ENCODE assay signal across 14 cellular contexts in the genomic region with DNA sequence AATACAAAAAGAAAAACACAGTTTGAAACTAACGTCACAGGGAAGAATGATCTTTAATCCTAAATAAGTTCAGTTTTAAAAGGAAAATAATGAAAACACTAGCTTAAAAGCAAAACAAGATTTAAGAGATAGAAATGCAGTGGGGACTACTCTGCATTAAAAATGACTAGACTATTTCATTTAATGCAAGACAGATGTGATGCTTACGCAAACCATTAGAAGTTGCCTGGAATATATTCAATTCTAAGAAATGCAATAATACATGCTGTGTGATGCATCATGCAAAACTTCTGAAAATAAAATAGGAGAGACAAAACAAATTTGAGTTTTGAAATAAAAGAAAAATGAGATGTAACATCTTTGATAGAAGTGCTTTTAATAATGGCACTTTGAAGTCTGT.
DNase-seq lines count a peak whose midpoint lies in the region; ATAC-seq, FAIRE-seq and TF ChIP-seq lines count a peak whose summit lies in the region.
"Had no signal": no experiment of that assay in that cellular context is flagged by ENCODE, and none has a peak within 500 bp of the region (broad histone marks: within the 10 kb centered on the region; RNA-seq: fewer than 3 reads in every experiment).

No MANE protein-coding gene starts in this region.

- TF ChIP-seq RAD21 in SK-N-SH (IDR thresholded peaks at IDR 0.05; ENCODE audit: low read length) = no peak

- H3K27me3 ChIP-seq in SK-N-SH (ENCODE audit: insufficient read depth) = no peaks in the 10 kb centered on the region
- no peaks in the 10 kb centered on the region for H3K27me3 ChIP-seq in MM.1S (replicated peaks; ENCODE audit: insufficient read depth, low read length)

- H2AFZ ChIP-seq in SK-N-SH (ENCODE audit: low read depth) (no peak overlapping the region), MM.1S (ENCODE audit: low read length) (no peak overlapping the region)

- H3K9me2 ChIP-seq in SK-N-SH = no peaks in the 10 kb centered on the region
- no peaks in the 10 kb centered on the region for H3K9me2 ChIP-seq in MM.1S (replicated peaks; ENCODE audit: insufficient read depth, low read length)

- 13% methylated on average over 2 of the region's 2 CpGs for WGBS in SK-N-SH (ENCODE audit: low lambda C conversion rate)

- H3K9ac ChIP-seq in SK-N-SH = no peak overlapping the region
- H3K9ac ChIP-seq in MM.1S (ENCODE audit: low read length) = no peak overlapping the region

- H3K4me3 ChIP-seq in SK-N-SH (ENCODE audit: low read depth in 2 of 2, low read length in 1 of 2) (no peak overlapping the region), foreskin fibroblast (ENCODE audit: low read depth in 1 of 2, low read length in 2 of 2) (no peak overlapping the region), MM.1S (ENCODE audit: low read length) (no peak overlapping the region)
- H3K4me3 ChIP-seq: thoracic aorta had no signal

- POLR2A ChIA-PET in SK-N-SH (lab: Yijun Ruan, JAX) = interaction anchor here (0.7 to 1.0 kb wide), 2 partner anchors 27 to 1769 kb away, joined by 3 to 5 read pairs; no protein-coding TSS in a partner anchor

- H3K4me1 ChIP-seq in SK-N-SH (ENCODE audit: control insufficient read depth in 1 of 2, insufficient read depth in 2 of 2, low read depth in 1 of 2, low read length in 1 of 2) (peaks cover 7 to 35% of the 10 kb centered on the region in 2 experiments; a peak in 3 of 4 replicates), MM.1S (ENCODE audit: low read length) (no peaks in the 10 kb centered on the region)

- peak overlapping the region; percentile 36; the same call in 1 of the 2 replicates for H3K4me2 ChIP-seq in SK-N-SH
- H3K4me2 ChIP-seq in MM.1S (ENCODE audit: low read depth, low read length) = no peak overlapping the region

- intact Hi-C loops in sciatic nerve (cut with DNase I) = no loop called here

- H3K9me3 ChIP-seq in SK-N-SH = no peaks in the 10 kb centered on the region
- no peaks in the 10 kb centered on the region for H3K9me3 ChIP-seq in MM.1S (replicated peaks; ENCODE audit: insufficient read depth, low read length)
- H3K9me3 ChIP-seq: thoracic aorta had no signal

- no peaks in the 10 kb centered on the region for H4K20me1 ChIP-seq in SK-N-SH (ENCODE audit: insufficient read depth)
- H4K20me1 ChIP-seq in MM.1S (ENCODE audit: insufficient read depth, low read length) = no peaks in the 10 kb centered on the region

- CTCF ChIA-PET in SK-N-SH (lab: Yijun Ruan, JAX) = interaction anchor here (1.4 to 3.5 kb wide), 3 partner anchors 9 to 311 kb away, joined by 5 to 21 read pairs (median 7); no protein-coding TSS in a partner anchor

- no peak for TF ChIP-seq CTCF in SK-N-SH (IDR thresholded peaks at IDR 0.05)
- TF ChIP-seq CTCF in foreskin fibroblast (IDR thresholded peaks at IDR 0.05; ENCODE audit: low read depth, low read length) = no peak
- no peak for TF ChIP-seq CTCF in MM.1S (IDR thresholded peaks at IDR 0.05; ENCODE audit: low read length)

- H3F3A ChIP-seq in SK-N-SH (replicated peaks; ENCODE audit: insufficient read depth) (peaks cover 10% of the 10 kb centered on the region), MM.1S (ENCODE audit: insufficient read depth, low read length) (no peaks in the 10 kb centered on the region)

- peak; percentile 94 for ATAC-seq in sciatic nerve
- no peak for ATAC-seq in GM19455 (IDR thresholded peaks at IDR 0.05; ENCODE audit: unreplicated experiment)

- H3K27ac ChIP-seq in SK-N-SH (ENCODE audit: low read depth in 2 of 2, low read length in 1 of 2) (peak overlapping the region; percentile 80 to 97), MM.1S (ENCODE audit: low read length) (no peak overlapping the region)
- H3K27ac ChIP-seq: thoracic aorta, VCaP had no signal

- DNase-seq in DMS114 treated with DMSO at 0.1 percent for 48 hours (lab: John Stamatoyannopoulos, UW; ENCODE audit: unreplicated experiment) = peak; percentile 30
- peak; percentile 32 for DNase-seq in SK-N-SH
- DNase-seq in foreskin fibroblast = peak; percentile 67 to 82
- no peak for DNase-seq in sciatic nerve (ENCODE audit: low spot score)
- DNase-seq in NCI-H510A (lab: John Stamatoyannopoulos, UW) = no peak
- DNase-seq in HTR-8/SVneo (ENCODE audit: insufficient read length, low spot score) = no peak
- DNase-seq in MM.1S = no peak
- DNase-seq: activated CD8-positive, alpha-beta memory T cell treated with anti-CD3 and anti-CD28 coated beads for 24 hours; activated effector memory CD4-positive, alpha-beta T cell treated with Interleukin-2 at 50 U/mL for 16 hours; CD4-positive, alpha-beta memory T cell; NCI-H1092 had no signal

- H3K79me2 ChIP-seq in SK-N-SH (ENCODE audit: insufficient read depth) (no peaks in the 10 kb centered on the region), MM.1S (ENCODE audit: low read length) (no peaks in the 10 kb centered on the region)

- FAIRE-seq in HTR-8/SVneo (lab: Jason Lieb, UNC) = no peak

- H3K36me3 ChIP-seq in SK-N-SH (replicated peaks in 1 of 2; ENCODE audit: control insufficient read depth in 1 of 2, insufficient read depth in 2 of 2, low read length in 1 of 2) = no peaks in the 10 kb centered on the region
- no peaks in the 10 kb centered on the region for H3K36me3 ChIP-seq in MM.1S (replicated peaks; ENCODE audit: insufficient read depth, low read length)
- H3K36me3 ChIP-seq: thoracic aorta had no signal

- TF ChIP-seq EP300 in SK-N-SH (IDR thresholded peaks at IDR 0.05; ENCODE audit: borderline replicate concordance in 1 of 2, low read depth in 1 of 2, low read length in 1 of 2) = 0 out of 4 replicates have a peak, but pooled peaks of 1 of the 2 experiments have one; percentile 25

TF ChIP-seq in SK-N-SH, 30 proteins besides CTCF, POLR2A, EP300 and RAD21 (continues in another document):
- TF ChIP-seq ELF1 (IDR thresholded peaks at IDR 0.05) (no peak), FOXJ3 (CRISPR knock-in tag; IDR thresholded peaks at IDR 0.05) (no peak), GABPA (IDR thresholded peaks at IDR 0.05; ENCODE audit: low read depth) (no peak), RCOR1 (IDR thresholded peaks at IDR 0.05; ENCODE audit: low read length) (no peak), MXI1 (IDR thresholded peaks at IDR 0.05; ENCODE audit: low read depth, low read length) (no peak), TAF1 (IDR thresholded peaks at IDR 0.05; ENCODE audit: borderline replicate concordance, low read depth, low read length) (no peak), TEAD4 (IDR thresholded peaks at IDR 0.05; ENCODE audit: borderline replicate concordance, insufficient read depth) (no peak), GATA2 (CRISPR knock-in tag; IDR thresholded peaks at IDR 0.05) (peak; percentile 54)
- TF ChIP-seq, protein P1, sequence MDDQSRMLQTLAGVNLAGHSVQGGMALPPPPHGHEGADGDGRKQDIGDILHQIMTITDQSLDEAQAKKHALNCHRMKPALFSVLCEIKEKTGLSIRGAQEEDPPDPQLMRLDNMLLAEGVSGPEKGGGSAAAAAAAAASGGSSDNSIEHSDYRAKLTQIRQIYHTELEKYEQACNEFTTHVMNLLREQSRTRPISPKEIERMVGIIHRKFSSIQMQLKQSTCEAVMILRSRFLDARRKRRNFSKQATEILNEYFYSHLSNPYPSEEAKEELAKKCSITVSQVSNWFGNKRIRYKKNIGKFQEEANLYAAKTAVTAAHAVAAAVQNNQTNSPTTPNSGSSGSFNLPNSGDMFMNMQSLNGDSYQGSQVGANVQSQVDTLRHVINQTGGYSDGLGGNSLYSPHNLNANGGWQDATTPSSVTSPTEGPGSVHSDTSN (IDR thresholded peaks at IDR 0.05) = peak; percentile 61
- TF ChIP-seq, protein P2, sequence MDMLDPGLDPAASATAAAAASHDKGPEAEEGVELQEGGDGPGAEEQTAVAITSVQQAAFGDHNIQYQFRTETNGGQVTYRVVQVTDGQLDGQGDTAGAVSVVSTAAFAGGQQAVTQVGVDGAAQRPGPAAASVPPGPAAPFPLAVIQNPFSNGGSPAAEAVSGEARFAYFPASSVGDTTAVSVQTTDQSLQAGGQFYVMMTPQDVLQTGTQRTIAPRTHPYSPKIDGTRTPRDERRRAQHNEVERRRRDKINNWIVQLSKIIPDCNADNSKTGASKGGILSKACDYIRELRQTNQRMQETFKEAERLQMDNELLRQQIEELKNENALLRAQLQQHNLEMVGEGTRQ (IDR thresholded peaks at IDR 0.05; ENCODE audit: borderline replicate concordance, low read depth, low read length) = no peak
- TF ChIP-seq, protein P3, sequence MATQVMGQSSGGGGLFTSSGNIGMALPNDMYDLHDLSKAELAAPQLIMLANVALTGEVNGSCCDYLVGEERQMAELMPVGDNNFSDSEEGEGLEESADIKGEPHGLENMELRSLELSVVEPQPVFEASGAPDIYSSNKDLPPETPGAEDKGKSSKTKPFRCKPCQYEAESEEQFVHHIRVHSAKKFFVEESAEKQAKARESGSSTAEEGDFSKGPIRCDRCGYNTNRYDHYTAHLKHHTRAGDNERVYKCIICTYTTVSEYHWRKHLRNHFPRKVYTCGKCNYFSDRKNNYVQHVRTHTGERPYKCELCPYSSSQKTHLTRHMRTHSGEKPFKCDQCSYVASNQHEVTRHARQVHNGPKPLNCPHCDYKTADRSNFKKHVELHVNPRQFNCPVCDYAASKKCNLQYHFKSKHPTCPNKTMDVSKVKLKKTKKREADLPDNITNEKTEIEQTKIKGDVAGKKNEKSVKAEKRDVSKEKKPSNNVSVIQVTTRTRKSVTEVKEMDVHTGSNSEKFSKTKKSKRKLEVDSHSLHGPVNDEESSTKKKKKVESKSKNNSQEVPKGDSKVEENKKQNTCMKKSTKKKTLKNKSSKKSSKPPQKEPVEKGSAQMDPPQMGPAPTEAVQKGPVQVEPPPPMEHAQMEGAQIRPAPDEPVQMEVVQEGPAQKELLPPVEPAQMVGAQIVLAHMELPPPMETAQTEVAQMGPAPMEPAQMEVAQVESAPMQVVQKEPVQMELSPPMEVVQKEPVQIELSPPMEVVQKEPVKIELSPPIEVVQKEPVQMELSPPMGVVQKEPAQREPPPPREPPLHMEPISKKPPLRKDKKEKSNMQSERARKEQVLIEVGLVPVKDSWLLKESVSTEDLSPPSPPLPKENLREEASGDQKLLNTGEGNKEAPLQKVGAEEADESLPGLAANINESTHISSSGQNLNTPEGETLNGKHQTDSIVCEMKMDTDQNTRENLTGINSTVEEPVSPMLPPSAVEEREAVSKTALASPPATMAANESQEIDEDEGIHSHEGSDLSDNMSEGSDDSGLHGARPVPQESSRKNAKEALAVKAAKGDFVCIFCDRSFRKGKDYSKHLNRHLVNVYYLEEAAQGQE (IDR thresholded peaks at IDR 0.05; ENCODE audit: low read depth, low read length) = no peak

Comparison
In these comparisons a context has a peak if more than half of its experiments do, and no peak if none do; other contexts are left out.
1. DNase-seq: peak in DMS114 treated with DMSO at 0.1 percent for 48 hours (single experiment), SK-N-SH (single experiment) and foreskin fibroblast (2 of 2); none in sciatic nerve (single experiment), NCI-H510A (single experiment), HTR-8/SVneo (single experiment) and MM.1S (single experiment).